19 cellular contexts compared by ENCODE assay signal in the genomic region with DNA sequence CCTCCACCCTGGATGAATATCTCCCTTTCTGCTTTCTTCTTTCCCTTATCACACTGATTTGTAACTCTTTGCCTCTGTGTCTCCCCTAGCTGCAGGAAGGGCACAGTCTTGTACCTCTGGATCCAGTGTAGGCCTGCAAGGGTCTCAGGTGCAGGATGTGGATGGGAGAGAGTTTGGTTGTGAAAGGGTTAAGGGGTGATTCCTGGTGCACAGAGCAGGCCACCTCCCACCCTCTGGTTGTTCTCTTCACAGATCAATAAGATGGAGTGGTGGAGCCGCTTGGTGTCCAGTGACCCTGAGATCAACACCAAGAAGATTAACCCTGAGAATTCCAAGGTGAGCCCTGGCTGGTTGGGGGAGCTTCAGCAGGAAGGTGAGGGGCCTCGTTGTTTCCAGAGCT. TPM values are rescaled to one million over a fixed set of nuclear protein-coding genes. Genes with fewer than 3 reads are reported as not detected.
DNase-seq lines count a peak whose midpoint lies in the region; ATAC-seq and TF ChIP-seq lines count a peak whose summit lies in the region.
"Had no signal": no experiment of that assay in that cellular context is flagged by ENCODE, and none has a peak within 500 bp of the region (broad histone marks: within the 10 kb centered on the region; RNA-seq: fewer than 3 reads in every experiment).

No MANE protein-coding gene starts in this region.

- H3K27ac Mint-ChIP-seq in type B pancreatic cell = peak overlapping the region; percentile 45
- H3K27ac Mint-ChIP-seq: CD8-positive, alpha-beta T cell had no signal

- ATAC-seq in heart right ventricle = no peak
- no peak for ATAC-seq in left ventricle myocardium superior
- peak; percentile 1 to 42 (median 32) for ATAC-seq in right lobe of liver
- ATAC-seq: CD8-positive, alpha-beta T cell had no signal

- intact Hi-C loops in heart right ventricle (cut with DNase I) = no loop called here
- intact Hi-C loops in left ventricle myocardium superior (cut with micrococcal nuclease) = no loop called here
- intact Hi-C loops in adrenal gland (cut with DNase I) = no loop called here
- intact Hi-C loops in right lobe of liver (cut with DNase I) = no loop called here
- intact Hi-C loops in ovary (cut with DNase I) = no loop called here

- peaks cover 21% of the 10 kb centered on the region for H3K36me3 Mint-ChIP-seq in type B pancreatic cell

- H3K4me1 Mint-ChIP-seq in type B pancreatic cell (ENCODE audit: unreplicated experiment) = no peaks in the 10 kb centered on the region

- H3K9me3 Mint-ChIP-seq in type B pancreatic cell = no peaks in the 10 kb centered on the region
- H3K9me3 Mint-ChIP-seq: CD8-positive, alpha-beta T cell had no signal

- H3K9me3 ChIP-seq in heart right ventricle = no peaks in the 10 kb centered on the region
- H3K9me3 ChIP-seq in adrenal gland (replicated peaks in 1 of 3) = no peaks in the 10 kb centered on the region
- H3K9me3 ChIP-seq in right lobe of liver = no peaks in the 10 kb centered on the region
- H3K9me3 ChIP-seq in ovary = no peaks in the 10 kb centered on the region
- H3K9me3 ChIP-seq: BLaER1 had no signal

- H3K27ac ChIP-seq in heart right ventricle (peak overlapping the region in 7 of 10 donors; percentile 47 to 81 (median 68)), adrenal gland (peak overlapping the region in 4 of 5 donors; percentile 36 to 81 (median 63)), right lobe of liver (peak overlapping the region in 2 of 3 donors; percentile 60 to 81), ovary (no peak overlapping the region)
- H3K27ac ChIP-seq: BLaER1, PC-9 had no signal

- no peaks in the 10 kb centered on the region for H3K27me3 Mint-ChIP-seq in type B pancreatic cell

- DNase-seq in heart right ventricle (no peak), left ventricle myocardium superior (no peak), adrenal gland (no peak), right lobe of liver (peak in 1 of 3 donors; percentile 63), type B pancreatic cell (ENCODE audit: extremely low spot score, unreplicated experiment) (no peak), ovary (no peak), ecto neural progenitor cell (ENCODE audit: low spot score) (no peak)
- DNase-seq: CD8-positive, alpha-beta T cell; DMS79; H7; IMR-90; Kasumi-1; MM.1S; NCI-H1092 treated with DMSO at 0.1 percent for 48 hours; NCI-H1694; NCI-H510A treated with DMSO at 0.1 percent for 48 hours; NCI-H82; PC-9 had no signal

- H3K36me3 ChIP-seq in heart right ventricle = peaks cover 0 to 71% (median 40%) of the 10 kb centered on the region in 9 donors
- peaks cover 0 to 61% of the 10 kb centered on the region in 2 donors for H3K36me3 ChIP-seq in adrenal gland (replicated peaks in 1 of 2)
- H3K36me3 ChIP-seq in right lobe of liver = peaks cover 8 to 38% (median 15%) of the 10 kb centered on the region in 4 donors
- no peaks in the 10 kb centered on the region for H3K36me3 ChIP-seq in ovary

- H3K27me3 ChIP-seq in heart right ventricle (no peaks in the 10 kb centered on the region), adrenal gland (no peaks in the 10 kb centered on the region), right lobe of liver (no peaks in the 10 kb centered on the region), ovary (no peaks in the 10 kb centered on the region)
- H3K27me3 ChIP-seq: BLaER1 had no signal

- no peak for TF ChIP-seq CTCF in heart right ventricle (IDR thresholded peaks at IDR 0.05)
- no peak for TF ChIP-seq CTCF in adrenal gland (IDR thresholded peaks at IDR 0.05)
- no peak for TF ChIP-seq CTCF in right lobe of liver (IDR thresholded peaks at IDR 0.05)
- TF ChIP-seq CTCF in type B pancreatic cell (conservative IDR thresholded peaks at IDR 0.05) = no peak
- no peak for TF ChIP-seq CTCF in ovary (IDR thresholded peaks at IDR 0.05)

- 75 to 83% methylated on average over 2 of the region's 2 CpGs for whole genome bisulfite sequencing in heart right ventricle, 2 donors
- 29 to 43% (median 39%) methylated on average over 1 to 2 of the region's 2 CpGs for WGBS in adrenal gland, 4 donors
- WGBS in right lobe of liver (ENCODE audit: insufficient coverage, low coverage, low lambda C conversion rate, missing lambda C conversion rate) = 26% methylated on average over 2 of the region's 2 CpGs
- 43 to 70% (median 59%) methylated on average over 2 of the region's 2 CpGs for WGBS in ovary, 3 donors

- TF ChIP-seq EP300 in ovary (IDR thresholded peaks at IDR 0.05) = no peak

- H3K4me1 ChIP-seq in heart right ventricle (peaks cover 0 to 54% (median 23%) of the 10 kb centered on the region in 9 donors), adrenal gland (replicated peaks in 1 of 2) (peaks cover 19 to 25% of the 10 kb centered on the region in 2 donors), right lobe of liver (peaks cover 0 to 90% (median 37%) of the 10 kb centered on the region in 4 donors), ovary (ENCODE audit: insufficient read depth) (peaks cover 2% of the 10 kb centered on the region)

- H3K4me3 ChIP-seq in heart right ventricle (no peak overlapping the region), adrenal gland (no peak overlapping the region), right lobe of liver (peak overlapping the region in 2 of 3 donors; percentile 25 to 32), ovary (no peak overlapping the region)
- H3K4me3 ChIP-seq: BLaER1, PC-9 had no signal

- H3K4me3 Mint-ChIP-seq in type B pancreatic cell = no peak overlapping the region
- H3K4me3 Mint-ChIP-seq: CD8-positive, alpha-beta T cell had no signal

- TF ChIP-seq POLR2A in adrenal gland (IDR thresholded peaks at IDR 0.05) (no peak), right lobe of liver (IDR thresholded peaks at IDR 0.05) (no peak), ovary (IDR thresholded peaks at IDR 0.05) (no peak)

RNA-seq across cellular contexts. Expression of gene KDF1, which starts 15.1 kb away (rescaled TPM):
- total RNA-seq in heart right ventricle (under 1 TPM in 4 of 10 donors, not detected in 6; 0.21 to 0.26 (median 0.24) TPM), left ventricle myocardium superior (0.37 TPM), adrenal gland (1 to 10 TPM in 6 of 8 donors, under 1 TPM in 2; 0.53 to 4.0 (median 1.5) TPM), right lobe of liver (1 to 10 TPM; 1.1 to 4.1 (median 2.5) TPM), type B pancreatic cell (ENCODE audit: low replicate concordance) (12.2 and 26.9 TPM in 2 replicates), ovary (10 to 100 TPM in 1 of 7 donors, 1 to 10 TPM in 1, under 1 TPM in 2, not detected in 3; 0.59 to 11.0 (median 0.84) TPM)
- polyA plus RNA-seq in heart right ventricle (under 1 TPM in 1 of 2 donors, not detected in 1; 0.15 TPM), adrenal gland (under 1 TPM; 0.15 to 0.56 (median 0.54) TPM), ovary (under 1 TPM in 1 of 2 donors, not detected in 1; 0.08 TPM)
- total RNA-seq: IMR-90 had no signal
- polyA plus RNA-seq: IMR-90 had no signal

RNA-seq across cellular contexts. Expression of gene NUDC, which starts 23.6 kb away (rescaled TPM):
- 10 to 100 TPM; 48.9 to 84.0 (median 61.4) TPM for total RNA-seq in heart right ventricle
- polyA plus RNA-seq in heart right ventricle = 10 to 100 TPM; 62.8 to 95.9 TPM
- 73.3 TPM for total RNA-seq in left ventricle myocardium superior
- 100 to 1,000 TPM in 4 of 8 donors, 10 to 100 TPM in 4; 63.3 to 232 (median 101) TPM for total RNA-seq in adrenal gland
- polyA plus RNA-seq in adrenal gland = 100 to 1,000 TPM in 1 of 3 donors, 10 to 100 TPM in 2; 66.6 to 257 (median 88.1) TPM
- total RNA-seq in right lobe of liver = 10 to 100 TPM; 40.9 to 60.8 (median 48.4) TPM
- 73.4 and 82.7 TPM in 2 replicates for total RNA-seq in type B pancreatic cell (ENCODE audit: low replicate concordance)
- 10 to 100 TPM; 32.8 to 66.9 (median 57.1) TPM for total RNA-seq in ovary
- 10 to 100 TPM; 57.6 to 76.7 TPM for polyA plus RNA-seq in ovary

RNA-seq across cellular contexts. Expression of gene NR0B2, which starts 31.4 kb away (rescaled TPM):
- 10 to 100 TPM in 2 of 10 donors, 1 to 10 TPM in 8; 2.7 to 14.7 (median 7.8) TPM for total RNA-seq in heart right ventricle
- polyA plus RNA-seq in heart right ventricle = 1 to 10 TPM; 2.7 to 4.0 TPM
- 5.3 TPM for total RNA-seq in left ventricle myocardium superior
- total RNA-seq in adrenal gland = 10 to 100 TPM in 6 of 8 donors, 1 to 10 TPM in 2; 7.1 to 62.7 (median 14.9) TPM
- polyA plus RNA-seq in adrenal gland = 1 to 10 TPM; 7.6 to 8.3 (median 8.0) TPM
- 10 to 100 TPM; 25.6 to 69.6 (median 43.0) TPM for total RNA-seq in right lobe of liver
- total RNA-seq in type B pancreatic cell (ENCODE audit: low replicate concordance) = 6.8 and 7.2 TPM in 2 replicates
- under 1 TPM in 1 of 7 donors, not detected in 6; 0.18 TPM for total RNA-seq in ovary
- under 1 TPM in 1 of 2 donors, not detected in 1; 0.18 TPM for polyA plus RNA-seq in ovary
- total RNA-seq: CD8-positive, alpha-beta T cell; H7; IMR-90; PC-9 had no signal
- polyA plus RNA-seq: IMR-90 had no signal

RNA-seq across cellular contexts. Expression of gene GPATCH3, which starts 44.9 kb away (rescaled TPM):
- total RNA-seq in heart right ventricle (10 to 100 TPM in 1 of 10 donors, 1 to 10 TPM in 9; 6.5 to 10.0 (median 8.6) TPM), left ventricle myocardium superior (10.2 TPM), adrenal gland (10 to 100 TPM; 10.8 to 22.2 (median 14.9) TPM), right lobe of liver (1 to 10 TPM; 6.0 to 8.1 (median 7.1) TPM), type B pancreatic cell (ENCODE audit: low replicate concordance) (19.2 and 23.7 TPM in 2 replicates), ovary (10 to 100 TPM in 5 of 7 donors, 1 to 10 TPM in 2; 3.1 to 16.4 (median 11.3) TPM)
- polyA plus RNA-seq in heart right ventricle (10 to 100 TPM in 1 of 2 donors, 1 to 10 TPM in 1; 8.0 to 19.5 TPM), adrenal gland (10 to 100 TPM in 2 of 3 donors, 1 to 10 TPM in 1; 9.2 to 36.7 (median 22.1) TPM), ovary (1 to 10 TPM; 7.6 to 9.6 TPM)

RNA-seq across cellular contexts. Expression of gene TRNP1, which starts 48.4 kb away (rescaled TPM):
- total RNA-seq in heart right ventricle = 10 to 100 TPM; 11.9 to 32.5 (median 22.3) TPM
- polyA plus RNA-seq in heart right ventricle = 10 to 100 TPM; 17.7 to 48.6 TPM
- total RNA-seq in left ventricle myocardium superior = 27.4 TPM
- 10 to 100 TPM in 3 of 8 donors, 1 to 10 TPM in 5; 3.9 to 27.8 (median 6.5) TPM for total RNA-seq in adrenal gland
- polyA plus RNA-seq in adrenal gland = 10 to 100 TPM in 1 of 3 donors, 1 to 10 TPM in 2; 4.6 to 11.1 (median 9.0) TPM
- 10 to 100 TPM in 2 of 6 experiments, 1 to 10 TPM in 4; 2.0 to 24.8 (median 6.7) TPM for total RNA-seq in right lobe of liver
- total RNA-seq in type B pancreatic cell (ENCODE audit: low replicate concordance) = 39.2 and 52.3 TPM in 2 replicates
- total RNA-seq in ovary = 10 to 100 TPM in 1 of 7 donors, 1 to 10 TPM in 3, under 1 TPM in 3; 0.25 to 23.8 (median 2.9) TPM
- polyA plus RNA-seq in ovary = 10 to 100 TPM in 1 of 2 donors, 1 to 10 TPM in 1; 4.2 to 18.0 TPM
- total RNA-seq: CD8-positive, alpha-beta T cell had no signal

Comparison
In these comparisons a context has a peak if more than half of its experiments do, and no peak if none do; other contexts are left out.
1. ATAC-seq: peak in right lobe of liver (4 of 4); none in heart right ventricle (0 of 8) and left ventricle myocardium superior (single experiment).
2. H3K27ac ChIP-seq: peak in heart right ventricle (7 of 10), adrenal gland (4 of 5) and right lobe of liver (2 of 3); none in ovary (0 of 2).
3. H3K4me3 ChIP-seq: peak in right lobe of liver (2 of 3); none in heart right ventricle (0 of 10), adrenal gland (0 of 4) and ovary (single experiment).